In the genomic region with DNA sequence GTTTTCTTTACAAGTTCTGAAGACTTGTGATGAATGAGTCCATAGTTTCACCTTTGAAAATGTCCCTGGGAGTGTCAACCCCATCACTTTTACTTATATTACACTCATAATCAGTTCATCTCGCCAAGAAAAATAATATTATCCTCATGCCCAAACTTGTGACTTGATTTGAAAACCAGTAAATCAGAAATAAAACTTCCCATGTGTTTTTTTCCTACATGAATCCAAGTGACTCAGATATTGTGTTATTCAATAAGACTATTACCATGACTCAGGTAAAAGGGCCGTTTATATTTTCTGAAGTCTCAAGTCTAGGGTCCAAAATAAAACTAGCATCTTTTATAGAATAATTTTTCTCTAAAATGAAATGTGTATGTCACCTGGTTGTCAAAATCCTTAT, we compare ENCODE assay signal across 29 cellular contexts. TPM values are rescaled to one million over a fixed set of nuclear protein-coding genes. Genes with fewer than 3 reads are reported as not detected.
"Had no signal": no experiment of that assay in that cellular context is flagged by ENCODE, and none has a peak within 500 bp of the region (broad histone marks: within the 10 kb centered on the region; RNA-seq: fewer than 3 reads in every experiment).

No MANE protein-coding gene starts in this region.

- H3K27ac Mint-ChIP-seq: activated naive CD8-positive, alpha-beta T cell; activated T-cell treated with anti-CD3 and anti-CD28 coated beads, Interleukin-2, amount 50 U/mL, for 72 hours; naive thymus-derived CD4-positive, alpha-beta T cell; progenitor cell of endocrine pancreas had no signal

- H3K4me2 ChIP-seq: hepatocyte had no signal

- DNase-seq: activated CD4-positive, alpha-beta T cell treated with anti-CD3 and anti-CD28 coated beads for 4 hours; activated CD4-positive, alpha-beta T cell treated with anti-CD3 and anti-CD28 coated beads, Interleukin-2, amount 50 U/mL, for 4 hours; activated naive CD4-positive, alpha-beta T cell; activated T-cell treated with anti-CD3 and anti-CD28 coated beads for 4 hours; activated T-cell treated with anti-CD3 and anti-CD28 coated beads, Interleukin-2, amount 50 U/mL, for 72 hours; anterior cingulate cortex; body of pancreas; dorsolateral prefrontal cortex; effector memory CD4-positive, alpha-beta T cell; gastrocnemius medialis; islet precursor cell; left cardiac atrium; midbrain; naive thymus-derived CD4-positive, alpha-beta T cell; ovary; stimulated activated CD4-positive, alpha-beta T cell treated with anti-CD3 and anti-CD28 coated beads, Interleukin-12 subunit alpha, Interleukin-12 subunit beta, amount 100 ng/mL, for 4 hours; stimulated activated CD4-positive, alpha-beta T cell treated with anti-CD3 and anti-CD28 coated beads, Interleukin-4, amount 100 ng/mL, for 1 hour; stimulated activated naive CD8-positive, alpha-beta T cell treated with anti-CD3 and anti-CD28 coated beads, Interleukin-15, Interleukin-2, amounts not matched to agents 100 U/mL and 50 U/mL, for 24 hours; T-helper 1 cell; upper lobe of right lung had no signal

- H3K4me1 ChIP-seq: body of pancreas, gastrocnemius medialis, upper lobe of right lung had no signal

- H3K9me3 Mint-ChIP-seq: activated T-cell treated with anti-CD3 and anti-CD28 coated beads, Interleukin-2, amount 50 U/mL, for 72 hours had no signal

- H3K36me3 ChIP-seq: gastrocnemius medialis, ovary, upper lobe of right lung had no signal

- H3K79me2 ChIP-seq: hepatocyte had no signal

- H3K27ac ChIP-seq: body of pancreas, coronary artery, dorsolateral prefrontal cortex, gastrocnemius medialis, ovary, upper lobe of right lung, VCaP had no signal

- H3K4me3 ChIP-seq: body of pancreas, coronary artery, dorsolateral prefrontal cortex, gastrocnemius medialis, hepatocyte, ovary, skin epidermis, upper lobe of right lung had no signal

- H3K4me1 Mint-ChIP-seq: naive thymus-derived CD4-positive, alpha-beta T cell had no signal

- H3K9me3 ChIP-seq: body of pancreas, gastrocnemius medialis, ovary, upper lobe of right lung had no signal

- H3K4me3 Mint-ChIP-seq: activated naive CD8-positive, alpha-beta T cell; activated T-cell treated with anti-CD3 and anti-CD28 coated beads, Interleukin-2, amount 50 U/mL, for 72 hours; naive thymus-derived CD4-positive, alpha-beta T cell had no signal

- H3K36me3 Mint-ChIP-seq: activated naive CD8-positive, alpha-beta T cell; naive thymus-derived CD4-positive, alpha-beta T cell had no signal

- ATAC-seq: activated T-cell treated with anti-CD3 and anti-CD28 coated beads, Interleukin-2, amount 50 U/mL, for 72 hours; body of pancreas; gastrocnemius medialis; left cardiac atrium; naive thymus-derived CD4-positive, alpha-beta T cell; sciatic nerve; stimulated activated naive CD8-positive, alpha-beta T cell treated with anti-CD3 and anti-CD28 coated beads, Interleukin-15, Interleukin-2, amounts not matched to agents 100 U/mL and 50 U/mL, for 24 hours; upper lobe of right lung had no signal

- H3K27me3 ChIP-seq: body of pancreas, hepatocyte, ovary, upper lobe of right lung had no signal

RNA-seq across cellular contexts. Expression of a gene that starts 15.8 kb away (rescaled TPM):
- total RNA-seq: activated T-cell treated with anti-CD3 and anti-CD28 coated beads, Interleukin-2, amount 50 U/mL, for 72 hours; body of pancreas; cardiac septum; left cardiac atrium; liver; progenitor cell of endocrine pancreas; sciatic nerve had no signal
- polyA plus RNA-seq: hepatocyte; liver; naive thymus-derived CD4-positive, alpha-beta T cell; ovary had no signal
